Comparison of ENCODE assay signal across 22 cellular contexts in genomic region chr4:88108747-88109122, GRCh38. TPM values are rescaled to one million over a fixed set of nuclear protein-coding genes. Genes with fewer than 3 reads are reported as not detected.
A peak's percentile ranks its signal among the peaks of the same experiment; 100 is the strongest.
DNase-seq lines count a peak whose midpoint lies in the region; ATAC-seq and TF ChIP-seq lines count a peak whose summit lies in the region.
"Had no signal": no experiment of that assay in that cellular context is flagged by ENCODE, and none has a peak within 500 bp of the region (broad histone marks: within the 10 kb centered on the region; RNA-seq: fewer than 3 reads in every experiment).

No MANE protein-coding gene starts in this region.

- no peak overlapping the region for H3K4me3 ChIP-seq in right lobe of liver
- H3K4me3 ChIP-seq: BLaER1 treated with 17β-estradiol and CSF1 and Interleukin-3, amounts not matched to agents 10 nM and 100 nM had no signal

- no peak overlapping the region for H3K27ac Mint-ChIP-seq in nephron progenitor cell
- H3K27ac Mint-ChIP-seq: CD4-positive, alpha-beta memory T cell had no signal

- peaks cover 4% of the 10 kb centered on the region for H3K27me3 Mint-ChIP-seq in nephron progenitor cell (ENCODE audit: low read depth, poor library complexity)

- H3K9me3 Mint-ChIP-seq in nephron progenitor cell: no peaks in the 10 kb centered on the region
- H3K9me3 Mint-ChIP-seq: CD4-positive, alpha-beta memory T cell had no signal

- peak; percentile 58 for DNase-seq in EH (ENCODE audit: low read depth)
- no peak for DNase-seq in right lobe of liver
- no peak for DNase-seq in nephron progenitor cell
- DNase-seq in effector CD8-positive, alpha-beta T cell (lab: John Stamatoyannopoulos, UW): no peak
- DNase-seq in pons (ENCODE audit: low spot score): no peak
- DNase-seq: ACHN; CD4-positive, alpha-beta memory T cell; GOT3; HCEC 1CT; NCI-H1105; NCI-H146; NCI-H2029 treated with DMSO at 0.1 percent for 48 hours; NCI-H2171; NCI-H345; NCI-H524 treated with DMSO at 0.1 percent for 48 hours; NCI-H82; OCI-M1; Right ventricle myocardium superior had no signal

- intact Hi-C loops in right lobe of liver (cut with DNase I): no loop called here

- no peaks in the 10 kb centered on the region for H3K27me3 ChIP-seq in right lobe of liver
- H3K27me3 ChIP-seq: BLaER1 treated with 17β-estradiol and CSF1 and Interleukin-3, amounts not matched to agents 10 nM and 100 nM had no signal

- H3K27ac ChIP-seq in VCaP (peak overlapping the region; percentile 59), right lobe of liver (peak overlapping the region; percentile 18 to 73 (median 48))
- H3K27ac ChIP-seq: BLaER1 treated with 17β-estradiol and CSF1 and Interleukin-3, amounts not matched to agents 10 nM and 100 nM; KMS-11 had no signal

- H3K36me3 ChIP-seq in right lobe of liver: no peaks in the 10 kb centered on the region
- H3K36me3 ChIP-seq: BLaER1 treated with 17β-estradiol and CSF1 and Interleukin-3, amounts not matched to agents 10 nM and 100 nM had no signal

- TF ChIP-seq POLR2A in right lobe of liver (IDR thresholded peaks at IDR 0.05): no peak

- TF ChIP-seq CTCF in VCaP (conservative IDR thresholded peaks at IDR 0.05) (no peak), right lobe of liver (IDR thresholded peaks at IDR 0.05) (no peak), nephron progenitor cell (IDR thresholded peaks at IDR 0.05) (no peak)

- H3K4me1 ChIP-seq in right lobe of liver: peaks cover 0 to 56% (median 18%) of the 10 kb centered on the region in 4 donors

- no peaks in the 10 kb centered on the region for H3K36me3 Mint-ChIP-seq in nephron progenitor cell (ENCODE audit: low read depth)
- H3K36me3 Mint-ChIP-seq: CD4-positive, alpha-beta memory T cell had no signal

- ATAC-seq in right lobe of liver (no peak), HG03439 (IDR thresholded peaks at IDR 0.05; ENCODE audit: unreplicated experiment) (no peak)

- peaks cover 28% of the 10 kb centered on the region for H3K4me1 Mint-ChIP-seq in nephron progenitor cell
- H3K4me1 Mint-ChIP-seq: CD4-positive, alpha-beta memory T cell had no signal

- no peaks in the 10 kb centered on the region for H3K9me3 ChIP-seq in right lobe of liver
- H3K9me3 ChIP-seq: BLaER1 treated with 17β-estradiol and CSF1 and Interleukin-3, amounts not matched to agents 10 nM and 100 nM had no signal

- H3K4me3 Mint-ChIP-seq in nephron progenitor cell: no peak overlapping the region
- H3K4me3 Mint-ChIP-seq: CD4-positive, alpha-beta memory T cell had no signal

- 57% methylated on average over 5 of the region's 5 CpGs for whole genome bisulfite sequencing in right lobe of liver (ENCODE audit: insufficient coverage, low coverage, low lambda C conversion rate, missing lambda C conversion rate)

RNA-seq across cellular contexts. Expression of gene ABCG2, which starts 49.7 kb away (rescaled TPM):
- total RNA-seq in right lobe of liver: 10 to 100 TPM in 2 of 6 experiments, 1 to 10 TPM in 4; 6.4 to 11.4 (median 8.1) TPM
